Comparison of ENCODE assay signal across 11 cellular contexts in genomic region chr7:143284591-143285453, GRCh38. TPM values are rescaled to one million over a fixed set of nuclear protein-coding genes. Genes with fewer than 3 reads are reported as not detected.
A peak's percentile ranks its signal among the peaks of the same experiment; 100 is the strongest.
DNase-seq lines count a peak whose midpoint lies in the region; ATAC-seq and TF ChIP-seq lines count a peak whose summit lies in the region.
"Had no signal": no experiment of that assay in that cellular context is flagged by ENCODE, and none has a peak within 500 bp of the region (broad histone marks: within the 10 kb centered on the region; RNA-seq: fewer than 3 reads in every experiment).

Gene TMEM139 (plus strand): TSS chr7:143284958. CDS start chr7:143285958, 1,000 bp downstream.

- H3K27me3 ChIP-seq in HCT116 (ENCODE audit: insufficient read depth, low read length) (no peaks in the 10 kb centered on the region), Panc1 (ENCODE audit: control insufficient read depth, insufficient read depth, low read length) (no peaks in the 10 kb centered on the region), right atrium auricular region (no peaks in the 10 kb centered on the region), parathyroid adenoma (ENCODE audit: control insufficient read depth, insufficient read depth, low read length) (no peaks in the 10 kb centered on the region)

- no peak for TF ChIP-seq RAD21 in HCT116 (IDR thresholded peaks at IDR 0.05; ENCODE audit: low read depth)

- H3K4me3 ChIP-seq in HCT116 (replicated peaks in 1 of 2; ENCODE audit: low read depth in 1 of 2, low read length in 2 of 2) (peak within 1 kb of the TSS; percentile 40 to 53), Panc1 (ENCODE audit: low read depth in 2 of 2, low read length in 2 of 2) (peak within 1 kb of the TSS; percentile 16 to 50), right atrium auricular region (peak within 1 kb of the TSS; percentile 26 to 37), parathyroid adenoma (ENCODE audit: low read depth, low read length) (peak within 1 kb of the TSS; percentile 41)
- H3K4me3 ChIP-seq: thoracic aorta had no signal

- H3K9ac ChIP-seq in HCT116 (ENCODE audit: low read length) (peak within 1 kb of the TSS; percentile 46), parathyroid adenoma (no peak within 1 kb of the TSS)

- no peaks in the 10 kb centered on the region for H3K9me2 ChIP-seq in HCT116 (ENCODE audit: insufficient read depth)

- H3K4me2 ChIP-seq in HCT116 (ENCODE audit: low read length) (peak within 1 kb of the TSS; percentile 86), parathyroid adenoma (ENCODE audit: low read length) (peak within 1 kb of the TSS; percentile 83)

- H3K4me3 Mint-ChIP-seq in immature natural killer cell, result peak within 1 kb of the TSS in 1 of 5 donors; percentile 42
- H3K4me3 Mint-ChIP-seq in activated CD8-positive, alpha-beta memory T cell treated with anti-CD3 and anti-CD28 coated beads, Interleukin-2, amount 10 ng/mL, durations not matched to agents 7 days and 5 days, result no peak within 1 kb of the TSS

- no peak for TF ChIP-seq POLR2A in HCT116 (IDR thresholded peaks at IDR 0.05; ENCODE audit: borderline replicate concordance, extremely low read depth, insufficient read depth, insufficient read length)

- RAD21 ChIA-PET in HCT116 (lab: Charles Lee; ENCODE audit: low non-redundant PET in 1 of 2, low total read pairs in 2 of 2, uncharacterized antibody in 2 of 2, unreplicated experiment in 2 of 2), result no interaction called here

- H4K20me1 ChIP-seq in HCT116 (ENCODE audit: insufficient read depth), result no peaks in the 10 kb centered on the region

- peaks cover 24 to 29% of the 10 kb centered on the region in 2 donors for H3K4me1 Mint-ChIP-seq in immature natural killer cell
- H3K4me1 Mint-ChIP-seq in activated CD8-positive, alpha-beta memory T cell treated with anti-CD3 and anti-CD28 coated beads, Interleukin-2, amount 10 ng/mL, durations not matched to agents 7 days and 5 days, result peaks cover 47% of the 10 kb centered on the region

- BruUV-seq in HCT116 (replicated peaks; lab: Mats Ljungman, UMichigan), result no TSS peak
- no TSS peak for BruUV-seq in Panc1 (replicated peaks; lab: Mats Ljungman, UMichigan)

- TF ChIP-seq CTCF in HCT116 (IDR thresholded peaks at IDR 0.05 in 2 of 3, conservative IDR thresholded peaks at IDR 0.05 in 1 of 3; ENCODE audit: borderline replicate concordance in 1 of 3, insufficient read depth in 1 of 3, low read depth in 2 of 3, low read length in 2 of 3), result no peak
- TF ChIP-seq CTCF in Panc1 (IDR thresholded peaks at IDR 0.05), result no peak
- TF ChIP-seq CTCF in right atrium auricular region (IDR thresholded peaks at IDR 0.05), result no peak
- no peak for TF ChIP-seq CTCF in parathyroid adenoma (IDR thresholded peaks at IDR 0.05)

- POLR2A ChIA-PET in HCT116 (lab: Charles Lee), result no interaction called here
- POLR2A ChIA-PET in Panc1 (lab: Charles Lee), result no interaction called here

- H3K9me3 Mint-ChIP-seq in immature natural killer cell, result no peaks in the 10 kb centered on the region
- no peaks in the 10 kb centered on the region for H3K9me3 Mint-ChIP-seq in activated CD8-positive, alpha-beta memory T cell treated with anti-CD3 and anti-CD28 coated beads, Interleukin-2, amount 10 ng/mL, durations not matched to agents 7 days and 5 days (ENCODE audit: low read depth)

- no peaks in the 10 kb centered on the region for H3K36me3 Mint-ChIP-seq in immature natural killer cell
- H3K36me3 Mint-ChIP-seq in activated CD8-positive, alpha-beta memory T cell treated with anti-CD3 and anti-CD28 coated beads, Interleukin-2, amount 10 ng/mL, durations not matched to agents 7 days and 5 days, result peaks cover 19% of the 10 kb centered on the region

- no peaks in the 10 kb centered on the region; a peak in 1 of 4 replicates for H3K9me3 ChIP-seq in HCT116 (ENCODE audit: control insufficient read depth in 1 of 2, insufficient read depth in 1 of 2, low read depth in 1 of 2, low read length in 2 of 2)
- peaks cover 4% of the 10 kb centered on the region; the same call in 1 of the 2 replicates for H3K9me3 ChIP-seq in Panc1 (ENCODE audit: control insufficient read depth, insufficient read depth, low read depth, low read length)
- H3K9me3 ChIP-seq in right atrium auricular region, result no peaks in the 10 kb centered on the region
- no peaks in the 10 kb centered on the region for H3K9me3 ChIP-seq in parathyroid adenoma (ENCODE audit: control insufficient read depth, low read length)
- H3K9me3 ChIP-seq: thoracic aorta had no signal

- H3K79me2 ChIP-seq in HCT116 (ENCODE audit: insufficient read depth, low read length) (peaks cover 16% of the 10 kb centered on the region), parathyroid adenoma (no peaks in the 10 kb centered on the region)

- DNase-seq in HCT116 (ENCODE audit: low read depth, low spot score) (no peak), Panc1 (ENCODE audit: low read depth, low spot score) (no peak), right atrium auricular region (ENCODE audit: low spot score) (no peak), immature natural killer cell (no peak), DMS114 treated with DMSO at 0.1 percent for 48 hours (lab: John Stamatoyannopoulos, UW; ENCODE audit: unreplicated experiment) (no peak)
- DNase-seq in activated CD8-positive, alpha-beta memory T cell treated with anti-CD3 and anti-CD28 coated beads, Interleukin-2, amount 10 ng/mL, durations not matched to agents 7 days and 5 days, result no peak
- DNase-seq: SHP77 had no signal

- H3K27ac Mint-ChIP-seq in immature natural killer cell, result no peak within 1 kb of the TSS
- H3K27ac Mint-ChIP-seq in activated CD8-positive, alpha-beta memory T cell treated with anti-CD3 and anti-CD28 coated beads, Interleukin-2, amount 10 ng/mL, durations not matched to agents 7 days and 5 days, result no peak within 1 kb of the TSS

- ATAC-seq in HCT116 (peak; percentile 51), Panc1 (no peak), HG03045 (IDR thresholded peaks at IDR 0.05; ENCODE audit: unreplicated experiment) (no peak)
- ATAC-seq in activated CD8-positive, alpha-beta memory T cell treated with anti-CD3 and anti-CD28 coated beads, Interleukin-2, amount 10 ng/mL, durations not matched to agents 7 days and 5 days, result no peak

- CTCF ChIA-PET in HCT116 (lab: Charles Lee), result no interaction called here
- CTCF ChIA-PET in Panc1 (lab: Charles Lee), result no interaction called here
- CTCF ChIA-PET in activated CD8-positive, alpha-beta memory T cell treated with anti-CD3 and anti-CD28 coated beads, Interleukin-2, amount 10 ng/mL, durations not matched to agents 7 days and 5 days (lab: Charles Lee), result no interaction called here

- H3K36me3 ChIP-seq in HCT116 (ENCODE audit: control insufficient read depth in 1 of 2, insufficient read depth in 2 of 2, low read length in 2 of 2) (peaks cover 0 to 4% of the 10 kb centered on the region in 2 experiments; a peak in 1 of 4 replicates), Panc1 (ENCODE audit: control insufficient read depth, insufficient read depth, low read length) (no peaks in the 10 kb centered on the region), right atrium auricular region (no peaks in the 10 kb centered on the region), parathyroid adenoma (ENCODE audit: control insufficient read depth, insufficient read depth, low read length) (no peaks in the 10 kb centered on the region)
- H3K36me3 ChIP-seq: thoracic aorta had no signal

- H3K27ac ChIP-seq in HCT116 (ENCODE audit: low read depth, low read length) (peak within 1 kb of the TSS; percentile 51), Panc1 (ENCODE audit: low read length) (peak within 1 kb of the TSS; percentile 67), right atrium auricular region (peak within 1 kb of the TSS in 1 of 2 donors; percentile 69), parathyroid adenoma (peak within 1 kb of the TSS; percentile 57)
- H3K27ac ChIP-seq: thoracic aorta had no signal

- in situ Hi-C loops in Panc1 (cut with HindIII; ENCODE audit: low pct_unique_long_range_greater_than_20kb, low sequenced_read_pairs), result no loop called here

- intact Hi-C loops in HCT116 (cut with micrococcal nuclease), result loop anchor here (2.0 kb wide), 1 partner anchor 20 kb away; no protein-coding TSS in a partner anchor
- intact Hi-C loops in Panc1 (cut with micrococcal nuclease; ENCODE audit: unreplicated experiment), result no loop called here

- H3K4me1 ChIP-seq in HCT116 (ENCODE audit: control insufficient read depth in 1 of 2, insufficient read depth in 2 of 2, low read length in 2 of 2) (peaks cover 26 to 62% of the 10 kb centered on the region in 2 experiments), Panc1 (ENCODE audit: control insufficient read depth, insufficient read depth, low read length) (peaks cover 23% of the 10 kb centered on the region), right atrium auricular region (peaks cover 0 to 32% of the 10 kb centered on the region in 2 donors), parathyroid adenoma (peaks cover 5% of the 10 kb centered on the region)

- peaks cover 4 to 9% (median 5%) of the 10 kb centered on the region in 3 donors for H3K27me3 Mint-ChIP-seq in immature natural killer cell (ENCODE audit: low read depth in 3 of 3)
- H3K27me3 Mint-ChIP-seq in activated CD8-positive, alpha-beta memory T cell treated with anti-CD3 and anti-CD28 coated beads, Interleukin-2, amount 10 ng/mL, durations not matched to agents 7 days and 5 days, result no peaks in the 10 kb centered on the region

- H2AFZ ChIP-seq in HCT116 (ENCODE audit: low read depth, low read length, poor library complexity, severe bottlenecking) (peak within 1 kb of the TSS; percentile 80), parathyroid adenoma (peak within 1 kb of the TSS; percentile 71)

TF ChIP-seq in HCT116, 20 proteins besides CTCF, POLR2A, EP300 and RAD21 (continues in another document):
- TF ChIP-seq CEBPB (IDR thresholded peaks at IDR 0.05; ENCODE audit: low read depth), result no peak
- no peak for TF ChIP-seq JUND (IDR thresholded peaks at IDR 0.05)
- no peak for TF ChIP-seq EZH2 (IDR thresholded peaks at IDR 0.05)
- TF ChIP-seq ZNF274 (IDR thresholded peaks at IDR 0.05; ENCODE audit: low read depth, low read length), result no peak
- no peak for TF ChIP-seq SIN3A (IDR thresholded peaks at IDR 0.05; ENCODE audit: low read depth)
- no peak for TF ChIP-seq EZH2phosphoT487 (IDR thresholded peaks at IDR 0.05; ENCODE audit: borderline replicate concordance)
- no peak for TF ChIP-seq YY1 (IDR thresholded peaks at IDR 0.05; ENCODE audit: extremely low read depth, insufficient replicate concordance, low read depth, low read length)
- no peak for TF ChIP-seq SRF (IDR thresholded peaks at IDR 0.05; ENCODE audit: low read depth)
- TF ChIP-seq CBX3 (IDR thresholded peaks at IDR 0.05; ENCODE audit: low read depth), result no peak
- TF ChIP-seq POLR2AphosphoS5 (IDR thresholded peaks at IDR 0.05; ENCODE audit: low read depth, low read length), result peak; percentile 52; the same call in 1 of the 2 replicates

RNA-seq across cellular contexts. Expression of gene TMEM139, which starts in this region (rescaled TPM):
- total RNA-seq in HCT116 (2021; ENCODE audit: unreplicated experiment) (9.9 TPM), Panc1 (2021; ENCODE audit: unreplicated experiment) (2.0 TPM), right atrium auricular region (10 to 100 TPM in 1 of 2 donors, 1 to 10 TPM in 1; 7.8 to 12.3 TPM)
- 4.1 and 5.3 TPM in 2 replicates for polyA plus RNA-seq in HCT116 (2012)
- 2.4 TPM for polyA plus RNA-seq in Panc1 (2012; ENCODE audit: insufficient read length)
- polyA plus RNA-seq in immature natural killer cell, result not detected
- 1 to 10 TPM in 1 of 2 experiments, under 1 TPM in 1; 0.41 to 1.7 TPM for total RNA-seq in activated CD8-positive, alpha-beta memory T cell treated with anti-CD3 and anti-CD28 coated beads, Interleukin-2, amount 10 ng/mL, durations not matched to agents 7 days and 5 days
- polyA plus RNA-seq: neural cell had no signal
